ENCODE assay signal across 12 cellular contexts in genomic region chr14:77203611-77204456, GRCh38. TPM values are rescaled to one million over a fixed set of nuclear protein-coding genes. Genes with fewer than 3 reads are reported as not detected.
DNase-seq lines count a peak whose midpoint lies in the region; ATAC-seq and TF ChIP-seq lines count a peak whose summit lies in the region.
"Had no signal": no experiment of that assay in that cellular context is flagged by ENCODE, and none has a peak within 500 bp of the region (broad histone marks: within the 10 kb centered on the region; RNA-seq: fewer than 3 reads in every experiment).

No MANE protein-coding gene starts in this region.

- no peaks in the 10 kb centered on the region for H3K36me3 ChIP-seq in HEK293 (ENCODE audit: control insufficient read depth in 2 of 2, insufficient read depth in 1 of 2, low read length in 2 of 2)
- no peaks in the 10 kb centered on the region for H3K36me3 ChIP-seq in mucosa of descending colon (ENCODE audit: low read depth)

- no peaks in the 10 kb centered on the region for H3K36me3 Mint-ChIP-seq in progenitor cell of endocrine pancreas (ENCODE audit: insufficient read depth)
- H3K36me3 Mint-ChIP-seq: mesothelial cell of epicardium had no signal

- peaks cover 33% of the 10 kb centered on the region for H3K27me3 Mint-ChIP-seq in progenitor cell of endocrine pancreas

- H3K4me1 ChIP-seq in HEK293 (ENCODE audit: control insufficient read depth, insufficient read depth, low read length) (no peaks in the 10 kb centered on the region), mucosa of descending colon (ENCODE audit: low read depth) (peaks cover 3% of the 10 kb centered on the region)

- H3K27ac ChIP-seq in HEK293 (ENCODE audit: extremely low read depth, low read depth, low read length) (no peak overlapping the region), caudate nucleus (ENCODE audit: low read depth, low read length) (peak overlapping the region; percentile 85), RWPE1 (no peak overlapping the region)

- DNase-seq in NCI-H2227 (lab: John Stamatoyannopoulos, UW; ENCODE audit: unreplicated experiment) (peak; percentile 45), caudate nucleus (lab: John Stamatoyannopoulos, UW) (peak in 24 of 61 donors; percentile 12 to 68 (median 34)), progenitor cell of endocrine pancreas (ENCODE audit: low spot score, unreplicated experiment) (no peak), mucosa of descending colon (no peak), RWPE1 (ENCODE audit: low spot score) (no peak), MV-4-11 (lab: John Stamatoyannopoulos, UW) (no peak)

- H3K9me3 ChIP-seq in HEK293 (ENCODE audit: control insufficient read depth, insufficient read depth, low read depth, low read length), result no peaks in the 10 kb centered on the region
- H3K9me3 ChIP-seq in mucosa of descending colon, result no peaks in the 10 kb centered on the region

- intact Hi-C loops in mucosa of descending colon (cut with DNase I, micrococcal nuclease), result no loop called here

- TF ChIP-seq CTCF in HEK293 (tag by site-specific recombination; IDR thresholded peaks at IDR 0.05) (no peak), progenitor cell of endocrine pancreas (IDR thresholded peaks at IDR 0.05; ENCODE audit: unreplicated experiment) (no peak), mucosa of descending colon (IDR thresholded peaks at IDR 0.05) (no peak), RWPE1 (conservative IDR thresholded peaks at IDR 0.05; ENCODE audit: low read depth) (no peak)

- H3K4me3 Mint-ChIP-seq in progenitor cell of endocrine pancreas (ENCODE audit: low read depth), result no peak overlapping the region
- H3K4me3 Mint-ChIP-seq: mesothelial cell of epicardium; T-helper 2 cell treated with Interferon-gamma antibody and Interleukin-4, amounts not matched to agents 5 μg/mL and 100 μg/mL, for 36 hours had no signal

- ATAC-seq in mucosa of descending colon (no peak), HG03521 (IDR thresholded peaks at IDR 0.05; ENCODE audit: unreplicated experiment) (no peak)
- ATAC-seq: K562 had no signal

- POLR2A ChIA-PET in HEK293 (lab: Yijun Ruan, JAX) (no interaction called here), RWPE1 (lab: Yijun Ruan, JAX; ENCODE audit: low non-redundant PET) (no interaction called here)

- peaks cover 15% of the 10 kb centered on the region for H3K4me1 Mint-ChIP-seq in progenitor cell of endocrine pancreas (ENCODE audit: low read depth)
- H3K4me1 Mint-ChIP-seq: mesothelial cell of epicardium had no signal

- no peaks in the 10 kb centered on the region for H3K9me3 Mint-ChIP-seq in progenitor cell of endocrine pancreas (ENCODE audit: low read depth)
- H3K9me3 Mint-ChIP-seq: mesothelial cell of epicardium; T-helper 2 cell treated with Interferon-gamma antibody and Interleukin-4, amounts not matched to agents 5 μg/mL and 100 μg/mL, for 36 hours had no signal

- H3K27ac Mint-ChIP-seq in progenitor cell of endocrine pancreas, result peak overlapping the region; percentile 57
- H3K27ac Mint-ChIP-seq: mesothelial cell of epicardium; T-helper 2 cell treated with Interferon-gamma antibody and Interleukin-4, amounts not matched to agents 5 μg/mL and 100 μg/mL, for 36 hours had no signal

- CTCF ChIA-PET in HEK293 (lab: Yijun Ruan, JAX), result interaction anchor here (0.8 to 1.6 kb wide), 2 partner anchors 9 to 50 kb away, joined by 3 to 11 read pairs; no protein-coding TSS in a partner anchor
- CTCF ChIA-PET in RWPE1 (lab: Yijun Ruan, JAX), result no interaction called here

- H3K4me3 ChIP-seq in HEK293 (ENCODE audit: low read depth, low read length) (no peak overlapping the region), mucosa of descending colon (no peak overlapping the region)
- H3K4me3 ChIP-seq: K562 had no signal

TF ChIP-seq in HEK293, 187 proteins besides CTCF, POLR2A, EP300 and RAD21:
- TF ChIP-seq ZNF658 (tag by site-specific recombination; IDR thresholded peaks at IDR 0.05), result no peak
- TF ChIP-seq ZNF843 (tag by site-specific recombination; IDR thresholded peaks at IDR 0.05), result no peak
- no peak for TF ChIP-seq ZNF629 (tag by site-specific recombination; IDR thresholded peaks at IDR 0.05)
- TF ChIP-seq REPIN1 (tag by site-specific recombination; IDR thresholded peaks at IDR 0.05; ENCODE audit: low read depth), result no peak
- TF ChIP-seq ZNF292 (tag by site-specific recombination; IDR thresholded peaks at IDR 0.05; ENCODE audit: borderline replicate concordance, low read depth), result no peak
- TF ChIP-seq ZIC2 (tag by site-specific recombination; IDR thresholded peaks at IDR 0.05), result peak; percentile 78
- TF ChIP-seq BCL6B (tag by site-specific recombination; IDR thresholded peaks at IDR 0.05), result no peak
- no peak for TF ChIP-seq ZNF48 (tag by site-specific recombination; IDR thresholded peaks at IDR 0.05)

RNA-seq across cellular contexts. Expression of gene TMEM63C, which starts 22.2 kb away (rescaled TPM):
- total RNA-seq in progenitor cell of endocrine pancreas (1.6 and 1.8 TPM in 2 replicates), mucosa of descending colon (10 to 100 TPM; 21.2 to 40.8 (median 34.9) TPM)
- total RNA-seq: K562, pulmonary artery endothelial cell had no signal
